8 cellular contexts compared by ENCODE assay signal in the genomic region with DNA sequence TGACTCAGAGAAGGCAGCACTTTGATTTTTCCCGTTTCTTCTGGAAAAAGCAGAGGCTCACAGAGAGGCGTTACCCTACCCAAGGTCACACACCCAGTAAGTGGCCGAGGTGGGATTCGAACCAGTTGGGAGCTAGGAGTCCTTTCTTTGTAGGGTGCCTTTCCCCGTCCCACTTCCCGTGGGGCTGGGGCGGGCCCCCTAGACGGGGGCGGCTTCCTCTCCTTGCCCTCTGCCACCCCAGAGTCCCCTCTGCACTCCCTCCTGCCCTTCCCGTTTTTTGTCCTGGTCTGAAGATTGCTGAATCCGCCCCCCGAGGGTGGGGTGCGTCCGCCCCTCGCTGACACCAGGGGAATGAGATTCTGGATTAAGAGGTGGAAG. TPM values are rescaled to one million over a fixed set of nuclear protein-coding genes. Genes with fewer than 3 reads are reported as not detected.
A peak's percentile ranks its signal among the peaks of the same experiment; 100 is the strongest.
DNase-seq lines count a peak whose midpoint lies in the region; ATAC-seq and FAIRE-seq lines count a peak whose summit lies in the region.

No MANE protein-coding gene starts in this region.

- ATAC-seq in HG03342 (IDR thresholded peaks at IDR 0.05; ENCODE audit: unreplicated experiment) (no peak), HG03196 (IDR thresholded peaks at IDR 0.05; ENCODE audit: unreplicated experiment) (no peak), GM21515 (IDR thresholded peaks at IDR 0.05; ENCODE audit: unreplicated experiment) (no peak)

- H3K27ac Mint-ChIP-seq in dendritic cell treated with granulocyte-macrophage colony-stimulating factor and Interleukin-4, amounts not matched to agents 40 ng/mL and 50 ng/mL, for 4 days = peak overlapping the region; percentile 90

- intact Hi-C loops in dendritic cell treated with granulocyte-macrophage colony-stimulating factor and Interleukin-4, amounts not matched to agents 40 ng/mL and 50 ng/mL, for 4 days (cut with micrococcal nuclease) = loop anchor here (5.0 kb wide), 3 partner anchors 33 to 122 kb away; no protein-coding TSS in a partner anchor

- no peaks in the 10 kb centered on the region for H3K9me3 ChIP-seq in SJCRH30 (replicated peaks)
- no peaks in the 10 kb centered on the region for H3K9me3 ChIP-seq in mucosa of stomach (ENCODE audit: control insufficient read depth, low read length)

- no peaks in the 10 kb centered on the region for H3K36me3 ChIP-seq in SJCRH30
- H3K36me3 ChIP-seq in mucosa of stomach (ENCODE audit: control insufficient read depth, insufficient read depth, low read length) = no peaks in the 10 kb centered on the region

- H3K27me3 ChIP-seq in SJCRH30 (no peaks in the 10 kb centered on the region), mucosa of stomach (ENCODE audit: control insufficient read depth, insufficient read depth, low read length) (no peaks in the 10 kb centered on the region)

- no peaks in the 10 kb centered on the region for H3K27me3 Mint-ChIP-seq in dendritic cell treated with granulocyte-macrophage colony-stimulating factor and Interleukin-4, amounts not matched to agents 40 ng/mL and 50 ng/mL, for 4 days

- peak; percentile 31 for FAIRE-seq in GM19239 (lab: Jason Lieb, UNC)

- H3K27ac ChIP-seq in SJCRH30 = peak overlapping the region; percentile 39

- DNase-seq in GM19239 (ENCODE audit: insufficient read length, low spot score) (no peak), SJCRH30 (peak in 1 of 2 experiments; percentile 23), DMS153 treated with DMSO at 0.1 percent for 48 hours (lab: John Stamatoyannopoulos, UW; ENCODE audit: unreplicated experiment) (no peak)

- peak overlapping the region; percentile 87 for H3K9ac ChIP-seq in mucosa of stomach (ENCODE audit: low read length)

- peaks cover 71% of the 10 kb centered on the region for H3K4me1 Mint-ChIP-seq in dendritic cell treated with granulocyte-macrophage colony-stimulating factor and Interleukin-4, amounts not matched to agents 40 ng/mL and 50 ng/mL, for 4 days (ENCODE audit: low read depth)

- H3K4me3 ChIP-seq in SJCRH30 = peak overlapping the region; percentile 75
- peak overlapping the region; percentile 80 for H3K4me3 ChIP-seq in mucosa of stomach (ENCODE audit: low read length)

- H3K9me3 Mint-ChIP-seq in dendritic cell treated with granulocyte-macrophage colony-stimulating factor and Interleukin-4, amounts not matched to agents 40 ng/mL and 50 ng/mL, for 4 days = no peaks in the 10 kb centered on the region

- peaks cover 11% of the 10 kb centered on the region for H3K4me1 ChIP-seq in SJCRH30
- H3K4me1 ChIP-seq in mucosa of stomach (ENCODE audit: control insufficient read depth, insufficient read depth, low read length) = peaks cover 17% of the 10 kb centered on the region

- peaks cover 46% of the 10 kb centered on the region for H3K36me3 Mint-ChIP-seq in dendritic cell treated with granulocyte-macrophage colony-stimulating factor and Interleukin-4, amounts not matched to agents 40 ng/mL and 50 ng/mL, for 4 days (ENCODE audit: low read depth)

- peak overlapping the region; percentile 76 for H3K4me3 Mint-ChIP-seq in dendritic cell treated with granulocyte-macrophage colony-stimulating factor and Interleukin-4, amounts not matched to agents 40 ng/mL and 50 ng/mL, for 4 days

RNA-seq across cellular contexts. Expression of a gene that starts 0.7 kb away (rescaled TPM):
- total RNA-seq in SJCRH30 (2014; rRNA removed; shearing (Covaris generic)) = 3.9 and 5.5 TPM in 2 replicates

RNA-seq across cellular contexts. Expression of a gene that starts 36.4 kb away (rescaled TPM):
- 0.35 and 0.51 TPM in 2 replicates for total RNA-seq in SJCRH30 (2014; rRNA removed; shearing (Covaris generic))
